Comparison of ENCODE assay signal across 1 cellular context in the genomic region with DNA sequence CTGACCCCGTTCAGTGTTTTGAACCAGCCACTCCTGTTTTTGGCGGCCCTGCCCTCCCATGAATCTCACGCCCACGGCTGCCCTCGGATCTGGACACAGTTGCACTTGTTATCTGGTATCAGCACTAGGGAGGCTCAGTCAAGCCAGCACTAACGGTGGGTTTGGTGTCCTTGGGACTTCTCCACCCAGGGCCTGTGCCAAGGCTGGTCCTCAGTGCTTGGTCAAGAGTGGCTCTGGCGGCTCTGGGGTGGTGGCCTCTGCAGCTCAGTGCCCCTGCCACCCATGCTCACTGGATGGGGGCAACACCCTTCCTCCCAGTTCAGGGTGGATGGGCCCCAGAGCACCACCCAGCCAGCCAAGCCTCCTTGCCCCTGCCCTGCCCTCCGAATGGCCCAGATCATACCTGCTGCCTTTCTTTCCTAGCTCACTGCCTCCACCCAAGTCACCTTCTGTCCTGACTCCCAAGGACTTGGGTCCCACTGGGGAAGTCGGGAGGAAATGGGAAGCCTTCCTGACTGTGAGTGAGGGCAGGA.
TF ChIP-seq lines count a peak whose summit lies in the region.

No MANE protein-coding gene starts in this region.

TF ChIP-seq in WTC11, 78 proteins besides CTCF, POLR2A, EP300 and RAD21 (continued from another document):
- TF ChIP-seq, protein P1, sequence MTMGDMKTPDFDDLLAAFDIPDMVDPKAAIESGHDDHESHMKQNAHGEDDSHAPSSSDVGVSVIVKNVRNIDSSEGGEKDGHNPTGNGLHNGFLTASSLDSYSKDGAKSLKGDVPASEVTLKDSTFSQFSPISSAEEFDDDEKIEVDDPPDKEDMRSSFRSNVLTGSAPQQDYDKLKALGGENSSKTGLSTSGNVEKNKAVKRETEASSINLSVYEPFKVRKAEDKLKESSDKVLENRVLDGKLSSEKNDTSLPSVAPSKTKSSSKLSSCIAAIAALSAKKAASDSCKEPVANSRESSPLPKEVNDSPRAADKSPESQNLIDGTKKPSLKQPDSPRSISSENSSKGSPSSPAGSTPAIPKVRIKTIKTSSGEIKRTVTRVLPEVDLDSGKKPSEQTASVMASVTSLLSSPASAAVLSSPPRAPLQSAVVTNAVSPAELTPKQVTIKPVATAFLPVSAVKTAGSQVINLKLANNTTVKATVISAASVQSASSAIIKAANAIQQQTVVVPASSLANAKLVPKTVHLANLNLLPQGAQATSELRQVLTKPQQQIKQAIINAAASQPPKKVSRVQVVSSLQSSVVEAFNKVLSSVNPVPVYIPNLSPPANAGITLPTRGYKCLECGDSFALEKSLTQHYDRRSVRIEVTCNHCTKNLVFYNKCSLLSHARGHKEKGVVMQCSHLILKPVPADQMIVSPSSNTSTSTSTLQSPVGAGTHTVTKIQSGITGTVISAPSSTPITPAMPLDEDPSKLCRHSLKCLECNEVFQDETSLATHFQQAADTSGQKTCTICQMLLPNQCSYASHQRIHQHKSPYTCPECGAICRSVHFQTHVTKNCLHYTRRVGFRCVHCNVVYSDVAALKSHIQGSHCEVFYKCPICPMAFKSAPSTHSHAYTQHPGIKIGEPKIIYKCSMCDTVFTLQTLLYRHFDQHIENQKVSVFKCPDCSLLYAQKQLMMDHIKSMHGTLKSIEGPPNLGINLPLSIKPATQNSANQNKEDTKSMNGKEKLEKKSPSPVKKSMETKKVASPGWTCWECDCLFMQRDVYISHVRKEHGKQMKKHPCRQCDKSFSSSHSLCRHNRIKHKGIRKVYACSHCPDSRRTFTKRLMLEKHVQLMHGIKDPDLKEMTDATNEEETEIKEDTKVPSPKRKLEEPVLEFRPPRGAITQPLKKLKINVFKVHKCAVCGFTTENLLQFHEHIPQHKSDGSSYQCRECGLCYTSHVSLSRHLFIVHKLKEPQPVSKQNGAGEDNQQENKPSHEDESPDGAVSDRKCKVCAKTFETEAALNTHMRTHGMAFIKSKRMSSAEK (CRISPR knock-in tag; IDR thresholded peaks at IDR 0.05; ENCODE audit: borderline replicate concordance), result no peak
- TF ChIP-seq, protein P2, sequence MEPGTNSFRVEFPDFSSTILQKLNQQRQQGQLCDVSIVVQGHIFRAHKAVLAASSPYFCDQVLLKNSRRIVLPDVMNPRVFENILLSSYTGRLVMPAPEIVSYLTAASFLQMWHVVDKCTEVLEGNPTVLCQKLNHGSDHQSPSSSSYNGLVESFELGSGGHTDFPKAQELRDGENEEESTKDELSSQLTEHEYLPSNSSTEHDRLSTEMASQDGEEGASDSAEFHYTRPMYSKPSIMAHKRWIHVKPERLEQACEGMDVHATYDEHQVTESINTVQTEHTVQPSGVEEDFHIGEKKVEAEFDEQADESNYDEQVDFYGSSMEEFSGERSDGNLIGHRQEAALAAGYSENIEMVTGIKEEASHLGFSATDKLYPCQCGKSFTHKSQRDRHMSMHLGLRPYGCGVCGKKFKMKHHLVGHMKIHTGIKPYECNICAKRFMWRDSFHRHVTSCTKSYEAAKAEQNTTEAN (CRISPR knock-in tag; IDR thresholded peaks at IDR 0.05), result no peak
- TF ChIP-seq FOXK1 (CRISPR knock-in tag; IDR thresholded peaks at IDR 0.05), result no peak
- TF ChIP-seq CBFB (CRISPR knock-in tag; IDR thresholded peaks at IDR 0.05; ENCODE audit: low read depth), result no peak
- TF ChIP-seq ZBTB21 (CRISPR knock-in tag; IDR thresholded peaks at IDR 0.05; ENCODE audit: borderline replicate concordance), result no peak
- TF ChIP-seq, protein P3, sequence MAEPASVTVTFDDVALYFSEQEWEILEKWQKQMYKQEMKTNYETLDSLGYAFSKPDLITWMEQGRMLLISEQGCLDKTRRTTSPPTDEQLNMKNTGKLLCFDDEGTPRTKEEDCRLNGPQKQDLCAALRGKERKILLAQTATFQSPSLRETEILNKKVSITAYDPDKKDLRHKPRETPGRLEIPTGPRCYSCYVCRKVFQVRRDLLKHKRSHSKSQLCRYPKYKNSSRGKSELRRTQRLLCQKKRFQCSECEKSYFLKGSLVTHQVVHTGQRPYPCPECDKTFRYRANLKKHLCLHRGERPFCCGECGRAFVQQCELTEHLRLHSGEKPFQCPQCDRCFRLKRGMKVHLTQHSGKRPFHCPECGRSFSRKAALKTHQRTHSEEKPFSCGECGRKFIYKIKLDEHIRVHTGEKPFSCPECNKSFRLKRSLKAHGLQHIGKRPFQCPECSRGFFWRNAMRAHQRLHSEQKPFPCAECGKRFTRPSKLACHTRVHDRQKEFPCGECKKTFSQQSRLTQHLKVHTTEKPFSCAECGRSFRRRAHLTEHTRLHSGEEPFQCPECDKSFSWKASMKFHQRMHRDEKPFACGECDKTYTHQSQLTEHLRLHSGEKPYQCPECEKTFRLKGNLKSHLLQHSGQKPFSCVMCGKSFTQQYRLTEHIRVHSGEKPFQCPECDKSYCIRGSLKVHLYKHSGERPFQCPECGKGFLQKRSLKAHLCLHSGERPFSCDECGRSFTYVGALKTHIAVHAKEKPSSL (CRISPR knock-in tag; conservative IDR thresholded peaks at IDR 0.05), result no peak
- TF ChIP-seq, protein P4, sequence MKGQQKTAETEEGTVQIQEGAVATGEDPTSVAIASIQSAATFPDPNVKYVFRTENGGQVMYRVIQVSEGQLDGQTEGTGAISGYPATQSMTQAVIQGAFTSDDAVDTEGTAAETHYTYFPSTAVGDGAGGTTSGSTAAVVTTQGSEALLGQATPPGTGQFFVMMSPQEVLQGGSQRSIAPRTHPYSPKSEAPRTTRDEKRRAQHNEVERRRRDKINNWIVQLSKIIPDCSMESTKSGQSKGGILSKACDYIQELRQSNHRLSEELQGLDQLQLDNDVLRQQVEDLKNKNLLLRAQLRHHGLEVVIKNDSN (CRISPR knock-in tag; IDR thresholded peaks at IDR 0.05), result no peak
- TF ChIP-seq, protein P5, sequence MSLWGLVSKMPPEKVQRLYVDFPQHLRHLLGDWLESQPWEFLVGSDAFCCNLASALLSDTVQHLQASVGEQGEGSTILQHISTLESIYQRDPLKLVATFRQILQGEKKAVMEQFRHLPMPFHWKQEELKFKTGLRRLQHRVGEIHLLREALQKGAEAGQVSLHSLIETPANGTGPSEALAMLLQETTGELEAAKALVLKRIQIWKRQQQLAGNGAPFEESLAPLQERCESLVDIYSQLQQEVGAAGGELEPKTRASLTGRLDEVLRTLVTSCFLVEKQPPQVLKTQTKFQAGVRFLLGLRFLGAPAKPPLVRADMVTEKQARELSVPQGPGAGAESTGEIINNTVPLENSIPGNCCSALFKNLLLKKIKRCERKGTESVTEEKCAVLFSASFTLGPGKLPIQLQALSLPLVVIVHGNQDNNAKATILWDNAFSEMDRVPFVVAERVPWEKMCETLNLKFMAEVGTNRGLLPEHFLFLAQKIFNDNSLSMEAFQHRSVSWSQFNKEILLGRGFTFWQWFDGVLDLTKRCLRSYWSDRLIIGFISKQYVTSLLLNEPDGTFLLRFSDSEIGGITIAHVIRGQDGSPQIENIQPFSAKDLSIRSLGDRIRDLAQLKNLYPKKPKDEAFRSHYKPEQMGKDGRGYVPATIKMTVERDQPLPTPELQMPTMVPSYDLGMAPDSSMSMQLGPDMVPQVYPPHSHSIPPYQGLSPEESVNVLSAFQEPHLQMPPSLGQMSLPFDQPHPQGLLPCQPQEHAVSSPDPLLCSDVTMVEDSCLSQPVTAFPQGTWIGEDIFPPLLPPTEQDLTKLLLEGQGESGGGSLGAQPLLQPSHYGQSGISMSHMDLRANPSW (CRISPR knock-in tag; conservative IDR thresholded peaks at IDR 0.05; ENCODE audit: low read depth), result no peak
- TF ChIP-seq JUN (CRISPR knock-in tag; IDR thresholded peaks at IDR 0.05), result no peak
- TF ChIP-seq ZNF232 (CRISPR knock-in tag; IDR thresholded peaks at IDR 0.05), result no peak
- TF ChIP-seq, protein P6, sequence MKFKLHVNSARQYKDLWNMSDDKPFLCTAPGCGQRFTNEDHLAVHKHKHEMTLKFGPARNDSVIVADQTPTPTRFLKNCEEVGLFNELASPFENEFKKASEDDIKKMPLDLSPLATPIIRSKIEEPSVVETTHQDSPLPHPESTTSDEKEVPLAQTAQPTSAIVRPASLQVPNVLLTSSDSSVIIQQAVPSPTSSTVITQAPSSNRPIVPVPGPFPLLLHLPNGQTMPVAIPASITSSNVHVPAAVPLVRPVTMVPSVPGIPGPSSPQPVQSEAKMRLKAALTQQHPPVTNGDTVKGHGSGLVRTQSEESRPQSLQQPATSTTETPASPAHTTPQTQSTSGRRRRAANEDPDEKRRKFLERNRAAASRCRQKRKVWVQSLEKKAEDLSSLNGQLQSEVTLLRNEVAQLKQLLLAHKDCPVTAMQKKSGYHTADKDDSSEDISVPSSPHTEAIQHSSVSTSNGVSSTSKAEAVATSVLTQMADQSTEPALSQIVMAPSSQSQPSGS (CRISPR knock-in tag; IDR thresholded peaks at IDR 0.05; ENCODE audit: borderline replicate concordance, low read depth), result no peak
- TF ChIP-seq, protein P7, sequence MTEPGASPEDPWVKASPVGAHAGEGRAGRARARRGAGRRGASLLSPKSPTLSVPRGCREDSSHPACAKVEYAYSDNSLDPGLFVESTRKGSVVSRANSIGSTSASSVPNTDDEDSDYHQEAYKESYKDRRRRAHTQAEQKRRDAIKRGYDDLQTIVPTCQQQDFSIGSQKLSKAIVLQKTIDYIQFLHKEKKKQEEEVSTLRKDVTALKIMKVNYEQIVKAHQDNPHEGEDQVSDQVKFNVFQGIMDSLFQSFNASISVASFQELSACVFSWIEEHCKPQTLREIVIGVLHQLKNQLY (CRISPR knock-in tag; IDR thresholded peaks at IDR 0.05), result no peak
- TF ChIP-seq, protein P8, sequence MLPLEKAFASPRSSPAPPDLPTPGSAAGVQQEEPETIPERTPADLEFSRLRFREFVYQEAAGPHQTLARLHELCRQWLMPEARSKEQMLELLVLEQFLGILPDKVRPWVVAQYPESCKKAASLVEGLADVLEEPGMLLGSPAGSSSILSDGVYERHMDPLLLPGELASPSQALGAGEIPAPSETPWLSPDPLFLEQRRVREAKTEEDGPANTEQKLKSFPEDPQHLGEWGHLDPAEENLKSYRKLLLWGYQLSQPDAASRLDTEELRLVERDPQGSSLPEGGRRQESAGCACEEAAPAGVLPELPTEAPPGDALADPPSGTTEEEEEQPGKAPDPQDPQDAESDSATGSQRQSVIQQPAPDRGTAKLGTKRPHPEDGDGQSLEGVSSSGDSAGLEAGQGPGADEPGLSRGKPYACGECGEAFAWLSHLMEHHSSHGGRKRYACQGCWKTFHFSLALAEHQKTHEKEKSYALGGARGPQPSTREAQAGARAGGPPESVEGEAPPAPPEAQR (CRISPR knock-in tag; IDR thresholded peaks at IDR 0.05), result no peak
- TF ChIP-seq EMX1 (CRISPR knock-in tag; IDR thresholded peaks at IDR 0.05), result no peak
